Comparison of ENCODE assay signal across 21 cellular contexts in the genomic region with DNA sequence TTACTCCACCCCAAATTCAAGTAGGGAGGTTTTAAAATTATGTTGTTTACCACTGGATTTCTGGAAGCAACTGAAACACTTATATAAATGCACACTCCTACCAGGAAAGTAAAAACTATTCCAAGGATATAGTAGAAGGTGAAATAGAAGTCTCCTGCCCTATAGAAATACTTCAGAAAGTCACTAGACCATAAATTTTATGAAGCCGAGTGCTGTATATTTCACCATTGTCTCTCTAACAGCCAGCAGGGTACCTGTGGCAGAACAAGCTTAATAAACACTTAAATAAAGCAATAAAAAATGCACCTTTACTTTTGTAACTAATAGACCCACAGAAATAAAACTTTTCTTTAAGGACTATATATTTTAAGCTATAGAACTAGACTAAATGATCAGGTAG.
A peak's percentile ranks its signal among the peaks of the same experiment; 100 is the strongest.
DNase-seq lines count a peak whose midpoint lies in the region; ATAC-seq, FAIRE-seq and TF ChIP-seq lines count a peak whose summit lies in the region.
"Had no signal": no experiment of that assay in that cellular context is flagged by ENCODE, and none has a peak within 500 bp of the region (broad histone marks: within the 10 kb centered on the region; RNA-seq: fewer than 3 reads in every experiment).

No MANE protein-coding gene starts in this region.

- FAIRE-seq in A549 (lab: Jason Lieb, UNC) (peak; percentile 59), small intestine (lab: Jason Lieb, UNC) (no peak)
- FAIRE-seq: GM12892, HepG2 had no signal

- POLR2A ChIA-PET in A549 (lab: Yijun Ruan, JAX) = no interaction called here

- H3K36me3 ChIP-seq in esophagus muscularis mucosa (no peaks in the 10 kb centered on the region), muscle layer of colon (ENCODE audit: insufficient read depth, low read length) (no peaks in the 10 kb centered on the region), gastrocnemius medialis (no peaks in the 10 kb centered on the region), small intestine (ENCODE audit: control insufficient read depth in 2 of 2, insufficient read depth in 2 of 2, low read length in 2 of 2) (no peaks in the 10 kb centered on the region)
- H3K36me3 ChIP-seq: BE2C had no signal

- H3K27me3 ChIP-seq in esophagus muscularis mucosa (no peaks in the 10 kb centered on the region), muscle layer of colon (ENCODE audit: control insufficient read depth in 1 of 2, insufficient read depth in 2 of 2, low read length in 2 of 2) (no peaks in the 10 kb centered on the region), gastrocnemius medialis (no peaks in the 10 kb centered on the region), small intestine (ENCODE audit: control insufficient read depth in 2 of 2, insufficient read depth in 2 of 2, low read length in 2 of 2) (no peaks in the 10 kb centered on the region)
- H3K27me3 ChIP-seq: BE2C had no signal

- TF ChIP-seq POLR2A in A549 (IDR thresholded peaks at IDR 0.05; ENCODE audit: low read length) (no peak), esophagus muscularis mucosa (IDR thresholded peaks at IDR 0.05; ENCODE audit: low read depth) (no peak), gastrocnemius medialis (IDR thresholded peaks at IDR 0.05) (no peak), erythroblast (IDR thresholded peaks at IDR 0.05; ENCODE audit: low read length) (no peak)

- in situ Hi-C loops in gastrocnemius medialis (cut with MboI; ENCODE audit: low sequenced_read_pairs in 4 of 4) = no loop called here

- 47% methylated on average over 1 of the region's 1 CpG for WGBS in A549 (ENCODE audit: missing lambda C conversion rate)
- WGBS in esophagus muscularis mucosa = 74% methylated on average over 1 of the region's 1 CpG
- 89 to 97% (median 97%) methylated on average over 1 of the region's 1 CpG for WGBS in small intestine, 3 donors

- H3K27ac ChIP-seq in A549 = peak overlapping the region; percentile 80 to 82
- peak overlapping the region; percentile 65 to 77 (median 70) for H3K27ac ChIP-seq in esophagus muscularis mucosa (replicated peaks in 1 of 4)
- H3K27ac ChIP-seq in muscle layer of colon (ENCODE audit: low read depth, low read length) = peak overlapping the region; percentile 12
- H3K27ac ChIP-seq in gastrocnemius medialis = peak overlapping the region; percentile 1 to 54 (median 34)
- H3K27ac ChIP-seq in small intestine (ENCODE audit: low read depth in 1 of 2, low read length in 1 of 2) = no peak overlapping the region

- TF ChIP-seq CTCF in A549 (IDR thresholded peaks at IDR 0.05) (no peak), esophagus muscularis mucosa (IDR thresholded peaks at IDR 0.05) (no peak), gastrocnemius medialis (IDR thresholded peaks at IDR 0.05 in 4 of 5, conservative IDR thresholded peaks at IDR 0.05 in 1 of 5) (no peak)

- H3K4me1 ChIP-seq in A549 (peaks cover 100% of the 10 kb centered on the region), esophagus muscularis mucosa (peaks cover 31 to 93% (median 86%) of the 10 kb centered on the region in 4 donors), muscle layer of colon (ENCODE audit: insufficient read depth, low read length) (peaks cover 62% of the 10 kb centered on the region), gastrocnemius medialis (peaks cover 77 to 90% of the 10 kb centered on the region in 2 donors), small intestine (ENCODE audit: control insufficient read depth in 2 of 2, insufficient read depth in 1 of 2, low read depth in 1 of 2, low read length in 1 of 2) (no peaks in the 10 kb centered on the region)
- H3K4me1 ChIP-seq: BE2C had no signal

- intact Hi-C loops in esophagus muscularis mucosa (cut with DNase I) = no loop called here
- intact Hi-C loops in gastrocnemius medialis (cut with DNase I; ENCODE audit: low total_unique reads) = no loop called here

- TF ChIP-seq RAD21 in A549 (conservative IDR thresholded peaks at IDR 0.05 in 1 of 2, IDR thresholded peaks at IDR 0.05 in 1 of 2) = no peak

- ATAC-seq in A549 (no peak), gastrocnemius medialis (no peak)
- ATAC-seq: HCT116, HepG2 had no signal

- DNase-seq in A549 (ENCODE audit: low read depth in 1 of 2, low spot score in 1 of 2) (no peak), esophagus muscularis mucosa (ENCODE audit: extremely low spot score) (no peak), gastrocnemius medialis (no peak), small intestine (no peak), erythroblast (lab: John Stamatoyannopoulos, UW) (no peak), cerebellar nuclear complex (lab: John Stamatoyannopoulos, UW) (no peak)
- DNase-seq: ACHN; BE2C; C1 segment of cervical spinal cord; CD4-positive, CD25-positive, alpha-beta regulatory T cell; CD8-positive, alpha-beta memory T cell; COR-L47; DMS153; DMS79; GDM1; GOT3; H7 had no signal

- H3K9ac ChIP-seq in muscle layer of colon (ENCODE audit: low read length) = no peak overlapping the region

- H3K4me2 ChIP-seq in A549 = peak overlapping the region; percentile 92

- no peak overlapping the region for H3K4me3 ChIP-seq in A549
- H3K4me3 ChIP-seq in esophagus muscularis mucosa = no peak overlapping the region
- no peak overlapping the region for H3K4me3 ChIP-seq in muscle layer of colon (ENCODE audit: low read depth in 1 of 2, low read length in 2 of 2)
- H3K4me3 ChIP-seq in gastrocnemius medialis = no peak overlapping the region
- H3K4me3 ChIP-seq in small intestine (ENCODE audit: low read depth in 1 of 2, low read length in 2 of 2) = no peak overlapping the region

- no peaks in the 10 kb centered on the region for H3K9me3 ChIP-seq in A549
- no peaks in the 10 kb centered on the region for H3K9me3 ChIP-seq in esophagus muscularis mucosa
- H3K9me3 ChIP-seq in muscle layer of colon (ENCODE audit: low read length) = no peaks in the 10 kb centered on the region
- H3K9me3 ChIP-seq in gastrocnemius medialis = no peaks in the 10 kb centered on the region
- no peaks in the 10 kb centered on the region for H3K9me3 ChIP-seq in small intestine (ENCODE audit: control insufficient read depth, low read depth)
- H3K9me3 ChIP-seq: BE2C had no signal

- CTCF ChIA-PET in A549 (lab: Yijun Ruan, JAX) = no interaction called here

- TF ChIP-seq EP300 in A549 (IDR thresholded peaks at IDR 0.05) (no peak), esophagus muscularis mucosa (IDR thresholded peaks at IDR 0.05) (no peak)

TF ChIP-seq in A549, 52 proteins besides CTCF, POLR2A, EP300 and RAD21 (continues in another document):
- TF ChIP-seq ZFP36 (IDR thresholded peaks at IDR 0.05; ENCODE audit: borderline replicate concordance, partially characterized antibody) (no peak), RCOR1 (IDR thresholded peaks at IDR 0.05; ENCODE audit: low read depth, low read length) (no peak), NFE2L2 (conservative IDR thresholded peaks at IDR 0.05; ENCODE audit: low read length) (no peak), NR3C1 (IDR thresholded peaks at IDR 0.05) (no peak), KDM5A (IDR thresholded peaks at IDR 0.05) (no peak), RARB (CRISPR knock-in tag; IDR thresholded peaks at IDR 0.05) (no peak), CBX2 (IDR thresholded peaks at IDR 0.05; ENCODE audit: borderline replicate concordance, low read depth) (no peak), GATA3 (IDR thresholded peaks at IDR 0.05; ENCODE audit: borderline replicate concordance) (no peak), SMC3 (IDR thresholded peaks at IDR 0.05) (no peak), CEBPB (IDR thresholded peaks at IDR 0.05) (no peak), TFCP2L1 (CRISPR knock-in tag; IDR thresholded peaks at IDR 0.05) (no peak)
- TF ChIP-seq, protein P1, sequence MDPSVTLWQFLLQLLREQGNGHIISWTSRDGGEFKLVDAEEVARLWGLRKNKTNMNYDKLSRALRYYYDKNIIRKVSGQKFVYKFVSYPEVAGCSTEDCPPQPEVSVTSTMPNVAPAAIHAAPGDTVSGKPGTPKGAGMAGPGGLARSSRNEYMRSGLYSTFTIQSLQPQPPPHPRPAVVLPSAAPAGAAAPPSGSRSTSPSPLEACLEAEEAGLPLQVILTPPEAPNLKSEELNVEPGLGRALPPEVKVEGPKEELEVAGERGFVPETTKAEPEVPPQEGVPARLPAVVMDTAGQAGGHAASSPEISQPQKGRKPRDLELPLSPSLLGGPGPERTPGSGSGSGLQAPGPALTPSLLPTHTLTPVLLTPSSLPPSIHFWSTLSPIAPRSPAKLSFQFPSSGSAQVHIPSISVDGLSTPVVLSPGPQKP (IDR thresholded peaks at IDR 0.05; ENCODE audit: low read depth, low read length) = no peak
- TF ChIP-seq, protein P2, sequence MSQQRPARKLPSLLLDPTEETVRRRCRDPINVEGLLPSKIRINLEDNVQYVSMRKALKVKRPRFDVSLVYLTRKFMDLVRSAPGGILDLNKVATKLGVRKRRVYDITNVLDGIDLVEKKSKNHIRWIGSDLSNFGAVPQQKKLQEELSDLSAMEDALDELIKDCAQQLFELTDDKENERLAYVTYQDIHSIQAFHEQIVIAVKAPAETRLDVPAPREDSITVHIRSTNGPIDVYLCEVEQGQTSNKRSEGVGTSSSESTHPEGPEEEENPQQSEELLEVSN (IDR thresholded peaks at IDR 0.05; ENCODE audit: borderline replicate concordance, low read depth) = no peak
- TF ChIP-seq, protein P3, sequence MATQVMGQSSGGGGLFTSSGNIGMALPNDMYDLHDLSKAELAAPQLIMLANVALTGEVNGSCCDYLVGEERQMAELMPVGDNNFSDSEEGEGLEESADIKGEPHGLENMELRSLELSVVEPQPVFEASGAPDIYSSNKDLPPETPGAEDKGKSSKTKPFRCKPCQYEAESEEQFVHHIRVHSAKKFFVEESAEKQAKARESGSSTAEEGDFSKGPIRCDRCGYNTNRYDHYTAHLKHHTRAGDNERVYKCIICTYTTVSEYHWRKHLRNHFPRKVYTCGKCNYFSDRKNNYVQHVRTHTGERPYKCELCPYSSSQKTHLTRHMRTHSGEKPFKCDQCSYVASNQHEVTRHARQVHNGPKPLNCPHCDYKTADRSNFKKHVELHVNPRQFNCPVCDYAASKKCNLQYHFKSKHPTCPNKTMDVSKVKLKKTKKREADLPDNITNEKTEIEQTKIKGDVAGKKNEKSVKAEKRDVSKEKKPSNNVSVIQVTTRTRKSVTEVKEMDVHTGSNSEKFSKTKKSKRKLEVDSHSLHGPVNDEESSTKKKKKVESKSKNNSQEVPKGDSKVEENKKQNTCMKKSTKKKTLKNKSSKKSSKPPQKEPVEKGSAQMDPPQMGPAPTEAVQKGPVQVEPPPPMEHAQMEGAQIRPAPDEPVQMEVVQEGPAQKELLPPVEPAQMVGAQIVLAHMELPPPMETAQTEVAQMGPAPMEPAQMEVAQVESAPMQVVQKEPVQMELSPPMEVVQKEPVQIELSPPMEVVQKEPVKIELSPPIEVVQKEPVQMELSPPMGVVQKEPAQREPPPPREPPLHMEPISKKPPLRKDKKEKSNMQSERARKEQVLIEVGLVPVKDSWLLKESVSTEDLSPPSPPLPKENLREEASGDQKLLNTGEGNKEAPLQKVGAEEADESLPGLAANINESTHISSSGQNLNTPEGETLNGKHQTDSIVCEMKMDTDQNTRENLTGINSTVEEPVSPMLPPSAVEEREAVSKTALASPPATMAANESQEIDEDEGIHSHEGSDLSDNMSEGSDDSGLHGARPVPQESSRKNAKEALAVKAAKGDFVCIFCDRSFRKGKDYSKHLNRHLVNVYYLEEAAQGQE (IDR thresholded peaks at IDR 0.05) = no peak

Comparison
In these comparisons a context has a peak if more than half of its experiments do, and no peak if none do; other contexts are left out.
1. H3K27ac ChIP-seq: peak in A549 (2 of 2), esophagus muscularis mucosa (4 of 4), muscle layer of colon (single experiment) and gastrocnemius medialis (4 of 4); none in small intestine (0 of 2).